In the genomic region with DNA sequence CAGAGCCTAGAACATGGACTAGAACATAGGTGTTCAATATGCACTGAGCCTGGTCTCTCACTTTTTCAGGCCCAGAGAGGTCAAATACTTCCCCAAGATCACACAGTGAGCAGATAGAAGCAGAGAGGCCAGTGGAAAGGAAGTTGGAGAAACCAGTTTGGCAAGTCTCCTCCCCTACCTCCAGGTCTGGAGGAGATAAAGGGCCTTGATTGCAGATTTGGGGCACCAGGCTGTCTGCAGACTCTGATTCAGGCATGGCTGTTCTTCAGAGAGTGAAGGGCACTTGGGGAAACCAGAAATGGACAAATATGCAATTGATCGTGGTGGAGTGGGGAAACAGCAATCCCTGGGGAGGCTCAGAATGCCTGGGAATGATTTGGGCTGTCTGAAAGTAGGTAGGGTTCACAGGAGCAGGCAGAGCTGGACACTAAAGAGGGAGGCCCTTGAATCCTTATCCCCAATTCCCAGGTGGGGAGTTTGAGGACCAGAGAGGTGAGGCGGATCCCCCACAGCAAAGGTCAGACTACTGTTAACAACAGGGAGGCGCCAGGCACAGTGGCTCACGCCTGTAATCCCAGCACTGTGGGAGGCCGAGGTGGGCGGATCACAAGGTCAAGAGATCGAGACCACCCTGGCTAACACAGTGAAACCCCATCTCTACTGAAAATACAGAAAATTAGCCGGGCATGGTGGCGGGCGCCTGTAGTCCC, we compare ENCODE assay signal across 9 cellular contexts. TPM values are rescaled to one million over a fixed set of nuclear protein-coding genes. Genes with fewer than 3 reads are reported as not detected.
A peak's percentile ranks its signal among the peaks of the same experiment; 100 is the strongest.
DNase-seq lines count a peak whose midpoint lies in the region; ATAC-seq and TF ChIP-seq lines count a peak whose summit lies in the region.
"Had no signal": no experiment of that assay in that cellular context is flagged by ENCODE, and none has a peak within 500 bp of the region (broad histone marks: within the 10 kb centered on the region; RNA-seq: fewer than 3 reads in every experiment).

No MANE protein-coding gene starts in this region.

- peaks cover 64% of the 10 kb centered on the region for H3K4me1 Mint-ChIP-seq in activated naive CD8-positive, alpha-beta T cell treated with anti-CD3 and anti-CD28 coated beads, Interleukin-2, amount 50 U/mL, for 24 hours

- peaks cover 10 to 75% (median 68%) of the 10 kb centered on the region in 9 donors for H3K4me1 ChIP-seq in heart right ventricle
- H3K4me1 ChIP-seq in lower lobe of right lung = peaks cover 69% of the 10 kb centered on the region
- H3K4me1 ChIP-seq in uterus = peaks cover 0 to 20% of the 10 kb centered on the region in 2 donors

- H3K36me3 Mint-ChIP-seq in activated naive CD8-positive, alpha-beta T cell treated with anti-CD3 and anti-CD28 coated beads, Interleukin-2, amount 50 U/mL, for 24 hours (ENCODE audit: low read depth) = peaks cover 6% of the 10 kb centered on the region

- H3K36me3 ChIP-seq in heart right ventricle = peaks cover 0 to 27% (median 0%) of the 10 kb centered on the region in 9 donors
- H3K36me3 ChIP-seq in lower lobe of right lung = peaks cover 11% of the 10 kb centered on the region
- H3K36me3 ChIP-seq in uterus = no peaks in the 10 kb centered on the region

- WGBS in heart right ventricle, 2 donors = 79 to 90% methylated on average over 10 of the region's 10 CpGs

- no peaks in the 10 kb centered on the region for H3K27me3 Mint-ChIP-seq in activated naive CD8-positive, alpha-beta T cell treated with anti-CD3 and anti-CD28 coated beads, Interleukin-2, amount 50 U/mL, for 24 hours

- peak overlapping the region; percentile 53 for H3K4me3 Mint-ChIP-seq in activated naive CD8-positive, alpha-beta T cell treated with anti-CD3 and anti-CD28 coated beads, Interleukin-2, amount 50 U/mL, for 24 hours

- ATAC-seq in heart right ventricle = no peak
- ATAC-seq in Right ventricle myocardium superior (ENCODE audit: poor library complexity) = no peak
- ATAC-seq in activated naive CD8-positive, alpha-beta T cell treated with anti-CD3 and anti-CD28 coated beads, Interleukin-2, amount 50 U/mL, for 24 hours = no peak
- peak; percentile 62 to 79 for ATAC-seq in lower lobe of right lung
- ATAC-seq in GM21423 (IDR thresholded peaks at IDR 0.05; ENCODE audit: unreplicated experiment) = no peak
- ATAC-seq in HG03097 (IDR thresholded peaks at IDR 0.05; ENCODE audit: low FRiP score, unreplicated experiment) = no peak
- no peak for ATAC-seq in GM19328 (IDR thresholded peaks at IDR 0.05; ENCODE audit: unreplicated experiment)

- DNase-seq in heart right ventricle = no peak
- DNase-seq in Right ventricle myocardium superior = no peak
- DNase-seq in activated naive CD8-positive, alpha-beta T cell treated with anti-CD3 and anti-CD28 coated beads, Interleukin-2, amount 50 U/mL, for 24 hours = no peak
- no peak for DNase-seq in lower lobe of right lung
- no peak for DNase-seq in uterus
- DNase-seq: cortex of kidney had no signal

- H3K27ac ChIP-seq in heart right ventricle (peak overlapping the region in 5 of 10 donors; percentile 22 to 98 (median 96)), lower lobe of right lung (peak overlapping the region; percentile 97), uterus (peak overlapping the region; percentile 1 to 83)

- no peaks in the 10 kb centered on the region for H3K9me3 Mint-ChIP-seq in activated naive CD8-positive, alpha-beta T cell treated with anti-CD3 and anti-CD28 coated beads, Interleukin-2, amount 50 U/mL, for 24 hours

- H3K9me3 ChIP-seq in heart right ventricle (no peaks in the 10 kb centered on the region), lower lobe of right lung (no peaks in the 10 kb centered on the region), uterus (no peaks in the 10 kb centered on the region)

- H3K4me3 ChIP-seq in heart right ventricle (peak overlapping the region in 6 of 10 donors; percentile 95 to 98 (median 97)), lower lobe of right lung (peak overlapping the region; percentile 97), uterus (no peak overlapping the region)

- H3K27me3 ChIP-seq in heart right ventricle (no peaks in the 10 kb centered on the region), lower lobe of right lung (ENCODE audit: low read depth) (no peaks in the 10 kb centered on the region), uterus (no peaks in the 10 kb centered on the region)

- TF ChIP-seq CTCF in heart right ventricle (IDR thresholded peaks at IDR 0.05) (no peak), lower lobe of right lung (IDR thresholded peaks at IDR 0.05) (no peak), uterus (IDR thresholded peaks at IDR 0.05) (no peak)

- TF ChIP-seq POLR2A in uterus (IDR thresholded peaks at IDR 0.05) = no peak

- intact Hi-C loops in heart right ventricle (cut with DNase I) = no loop called here
- intact Hi-C loops in Right ventricle myocardium superior (cut with DNase I) = no loop called here
- intact Hi-C loops in lower lobe of right lung (cut with DNase I) = no loop called here
- intact Hi-C loops in uterus (cut with DNase I; ENCODE audit: low total_unique reads) = no loop called here

- peak overlapping the region; percentile 31 for H3K27ac Mint-ChIP-seq in activated naive CD8-positive, alpha-beta T cell treated with anti-CD3 and anti-CD28 coated beads, Interleukin-2, amount 50 U/mL, for 24 hours

RNA-seq across cellular contexts. Expression of a gene that starts 2.3 kb away (rescaled TPM):
- total RNA-seq in heart right ventricle = 10 to 100 TPM; 12.2 to 36.2 (median 19.4) TPM
- polyA plus RNA-seq in heart right ventricle = 10 to 100 TPM; 31.1 to 40.2 TPM
- total RNA-seq in Right ventricle myocardium superior = 25.9 TPM
- 27.8 TPM for total RNA-seq in lower lobe of right lung
- total RNA-seq in uterus = 10 to 100 TPM in 1 of 4 donors, 1 to 10 TPM in 3; 1.5 to 19.8 (median 6.1) TPM

RNA-seq across cellular contexts. Expression of a gene that starts 38.2 kb away (rescaled TPM):
- total RNA-seq in heart right ventricle (100 to 1,000 TPM in 2 of 10 donors, 10 to 100 TPM in 8; 72.6 to 113 (median 90.2) TPM), Right ventricle myocardium superior (77.8 TPM), lower lobe of right lung (83.4 TPM), uterus (100 to 1,000 TPM in 1 of 4 donors, 10 to 100 TPM in 3; 45.6 to 124 (median 62.9) TPM)
- polyA plus RNA-seq in heart right ventricle = 10 to 100 TPM; 61.9 to 80.0 TPM

RNA-seq across cellular contexts. Expression of a gene that starts 39.4 kb away (rescaled TPM):
- total RNA-seq in heart right ventricle = 100 to 1,000 TPM in 1 of 10 donors, 10 to 100 TPM in 9; 28.9 to 104 (median 42.3) TPM
- polyA plus RNA-seq in heart right ventricle = 10 to 100 TPM; 20.9 to 44.1 TPM
- total RNA-seq in Right ventricle myocardium superior = 57.3 TPM
- total RNA-seq in lower lobe of right lung = 326 TPM
- 100 to 1,000 TPM in 1 of 4 donors, 10 to 100 TPM in 3; 15.6 to 100 (median 59.9) TPM for total RNA-seq in uterus

Comparison
In these comparisons a context has a peak if more than half of its experiments do, and no peak if none do; other contexts are left out.
1. ATAC-seq: peak in lower lobe of right lung (2 of 2); none in heart right ventricle (0 of 8), Right ventricle myocardium superior (single experiment), activated naive CD8-positive, alpha-beta T cell treated with anti-CD3 and anti-CD28 coated beads, Interleukin-2, amount 50 U/mL, for 24 hours (single experiment), GM21423 (single experiment), HG03097 (single experiment) and GM19328 (single experiment).
2. H3K4me3 ChIP-seq: peak in heart right ventricle (6 of 10) and lower lobe of right lung (single experiment); none in uterus (0 of 2).